ENCODE assay signal across 1 cellular context in the genomic region with DNA sequence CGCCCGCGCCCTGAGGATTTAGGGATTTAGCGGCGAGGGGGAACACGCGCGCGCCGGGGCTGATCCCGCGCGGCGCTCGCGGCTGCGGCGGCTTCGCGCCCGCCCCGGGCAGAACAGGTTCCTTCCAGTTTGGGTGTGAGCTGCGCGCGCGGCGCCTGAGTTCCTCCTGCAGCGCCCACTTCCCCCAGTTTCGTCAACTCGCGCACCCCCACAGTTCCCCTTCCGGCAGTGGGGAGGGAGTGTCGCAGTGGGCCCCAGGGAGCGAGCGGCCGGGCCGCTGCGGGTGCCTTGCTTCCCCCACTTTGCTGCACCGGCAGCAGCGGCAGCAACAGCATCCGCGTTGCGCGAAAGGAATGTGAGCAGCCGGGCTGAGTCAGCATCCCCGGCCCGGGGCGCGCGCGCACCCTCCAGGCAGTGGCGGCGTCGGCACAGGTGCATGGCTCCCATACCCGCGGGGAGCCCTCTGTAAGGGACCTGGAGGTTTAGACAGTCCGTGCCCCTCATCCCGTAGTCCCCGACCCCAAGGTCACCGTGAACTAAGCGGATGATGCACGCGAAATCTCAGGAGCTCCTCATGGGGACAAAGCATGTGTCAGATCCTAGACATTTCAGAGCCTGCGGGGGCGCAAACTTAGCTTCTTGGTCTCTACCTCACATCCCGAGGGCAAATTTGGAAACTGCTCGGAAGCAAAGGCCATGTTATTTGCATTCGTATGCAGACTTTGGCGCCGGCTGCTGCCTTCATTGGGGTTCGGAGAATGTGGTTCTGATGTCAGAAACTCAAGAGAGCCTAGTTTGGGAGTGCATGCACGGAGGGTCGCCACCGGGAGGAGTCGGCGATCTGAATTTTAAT.
A peak's percentile ranks its signal among the peaks of the same experiment; 100 is the strongest.
TF ChIP-seq lines count a peak whose summit lies in the region.

No MANE protein-coding gene starts in this region.

TF ChIP-seq in GM23338, 12 proteins besides CTCF, POLR2A, EP300 and RAD21:
- TF ChIP-seq, protein P1, sequence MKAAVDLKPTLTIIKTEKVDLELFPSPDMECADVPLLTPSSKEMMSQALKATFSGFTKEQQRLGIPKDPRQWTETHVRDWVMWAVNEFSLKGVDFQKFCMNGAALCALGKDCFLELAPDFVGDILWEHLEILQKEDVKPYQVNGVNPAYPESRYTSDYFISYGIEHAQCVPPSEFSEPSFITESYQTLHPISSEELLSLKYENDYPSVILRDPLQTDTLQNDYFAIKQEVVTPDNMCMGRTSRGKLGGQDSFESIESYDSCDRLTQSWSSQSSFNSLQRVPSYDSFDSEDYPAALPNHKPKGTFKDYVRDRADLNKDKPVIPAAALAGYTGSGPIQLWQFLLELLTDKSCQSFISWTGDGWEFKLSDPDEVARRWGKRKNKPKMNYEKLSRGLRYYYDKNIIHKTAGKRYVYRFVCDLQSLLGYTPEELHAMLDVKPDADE (IDR thresholded peaks at IDR 0.05) = no peak
- TF ChIP-seq STAT1 (IDR thresholded peaks at IDR 0.05; ENCODE audit: unreplicated experiment) = no peak
- TF ChIP-seq EZH2 (IDR thresholded peaks at IDR 0.05; ENCODE audit: low read depth, unreplicated experiment) = peak; percentile 28
- no peak for TF ChIP-seq NANOG (IDR thresholded peaks at IDR 0.05; ENCODE audit: borderline replicate concordance)
- peak; percentile 21; the same call in 1 of the 2 replicates for TF ChIP-seq POLR2AphosphoS5 (IDR thresholded peaks at IDR 0.05; ENCODE audit: low read depth)
